23 cellular contexts compared by ENCODE assay signal in the genomic region with DNA sequence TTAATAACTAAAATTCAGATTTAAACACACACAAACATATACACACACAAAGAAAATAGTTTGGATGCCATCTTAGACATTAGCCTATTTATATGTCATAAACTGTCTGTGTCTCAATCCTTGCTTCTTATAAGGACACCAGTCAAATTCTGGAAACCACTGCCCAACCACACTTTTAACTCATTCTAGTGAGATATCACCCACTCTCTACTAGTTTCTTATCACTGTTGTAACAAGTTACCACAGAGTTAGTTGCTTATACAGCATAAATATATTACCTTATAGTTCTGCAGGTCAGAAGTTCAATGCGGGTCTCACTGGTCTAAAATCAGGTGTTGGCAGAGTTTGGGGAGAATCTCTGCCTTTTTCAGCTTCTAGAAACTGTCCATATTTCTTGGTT.
A peak's percentile ranks its signal among the peaks of the same experiment; 100 is the strongest.
DNase-seq lines count a peak whose midpoint lies in the region; ATAC-seq, FAIRE-seq and TF ChIP-seq lines count a peak whose summit lies in the region.
"Had no signal": no experiment of that assay in that cellular context is flagged by ENCODE, and none has a peak within 500 bp of the region (broad histone marks: within the 10 kb centered on the region; RNA-seq: fewer than 3 reads in every experiment).

No MANE protein-coding gene starts in this region.

- H3K9me3 ChIP-seq in BLaER1 (peaks cover 4% of the 10 kb centered on the region; the same call in 1 of the 2 replicates), GM12878 (replicated peaks; ENCODE audit: control insufficient read depth, insufficient read depth, low read length) (no peaks in the 10 kb centered on the region)
- H3K9me3 ChIP-seq: esophagus squamous epithelium, gastrocnemius medialis, right lobe of liver, uterus had no signal

- in situ Hi-C loops in GM12878 (cut with MboI): no loop called here
- in situ Hi-C loops in G401 (cut with HindIII; ENCODE audit: low sequenced_read_pairs): no loop called here

- no peak for TF ChIP-seq POLR2A in GM12878 (IDR thresholded peaks at IDR 0.05; ENCODE audit: low read depth, low read length)

- no peak for TF ChIP-seq EP300 in GM12878 (IDR thresholded peaks at IDR 0.05; ENCODE audit: borderline replicate concordance in 1 of 2, control insufficient read depth in 1 of 2, low read depth in 2 of 2, low read length in 2 of 2)

- H3K79me2 ChIP-seq in GM12878 (ENCODE audit: control insufficient read depth, insufficient read depth, low read length): no peaks in the 10 kb centered on the region

- BruUV-seq in GM12878 (replicated peaks; lab: Mats Ljungman, UMichigan): no TSS peak

- H4K20me1 ChIP-seq in BLaER1: no peaks in the 10 kb centered on the region
- no peaks in the 10 kb centered on the region for H4K20me1 ChIP-seq in GM12878 (ENCODE audit: control insufficient read depth, insufficient read depth)

- H3K4me2 ChIP-seq in BLaER1: peak overlapping the region; percentile 41
- no peak overlapping the region for H3K4me2 ChIP-seq in GM12878 (ENCODE audit: control insufficient read depth, insufficient read depth)

- ATAC-seq in GM19372 (IDR thresholded peaks at IDR 0.05; ENCODE audit: low read depth, unreplicated experiment) (peak; percentile 43), HG03280 (IDR thresholded peaks at IDR 0.05; ENCODE audit: unreplicated experiment) (peak; percentile 29), GM12878 (peak; percentile 59)
- ATAC-seq: right lobe of liver, Right ventricle myocardium inferior had no signal

- H3K27me3 ChIP-seq in BLaER1 (no peaks in the 10 kb centered on the region), GM12878 (replicated peaks in 1 of 2; ENCODE audit: control insufficient read depth in 2 of 2, insufficient read depth in 2 of 2, low read length in 1 of 2) (no peaks in the 10 kb centered on the region)
- H3K27me3 ChIP-seq: esophagus squamous epithelium, gastrocnemius medialis, right lobe of liver, uterus had no signal

- RAD21 ChIA-PET in GM12878 (lab: Charles Lee; ENCODE audit: unreplicated experiment): interaction anchor here (0.8 to 1.0 kb wide), 3 partner anchors 14 to 53 kb away, joined by 3 read pairs; no protein-coding TSS in a partner anchor

- no peak for FAIRE-seq in GM12878 (lab: Jason Lieb, UNC)

- H3K27ac ChIP-seq in BLaER1: no peak overlapping the region
- no peak overlapping the region for H3K27ac ChIP-seq in GM12878 (ENCODE audit: control insufficient read depth, insufficient read depth)
- H3K27ac ChIP-seq: esophagus squamous epithelium, gastrocnemius medialis, right lobe of liver, uterus had no signal

- no peak overlapping the region for H3K9ac ChIP-seq in BLaER1
- no peak overlapping the region for H3K9ac ChIP-seq in GM12878 (ENCODE audit: control insufficient read depth, insufficient read depth, low read length)

- H2AFZ ChIP-seq in GM12878 (ENCODE audit: control insufficient read depth, low read depth, low read length): no peak overlapping the region

- TF ChIP-seq RAD21 in GM12878 (IDR thresholded peaks at IDR 0.05; ENCODE audit: insufficient read depth, low read depth, low read length): no peak

- POLR2A ChIA-PET in GM12878 (lab: Charles Lee): no interaction called here

- H3K36me3 ChIP-seq in BLaER1 (no peaks in the 10 kb centered on the region), GM12878 (ENCODE audit: control insufficient read depth in 2 of 2, insufficient read depth in 2 of 2, low read length in 1 of 2) (no peaks in the 10 kb centered on the region)
- H3K36me3 ChIP-seq: esophagus squamous epithelium, gastrocnemius medialis, right lobe of liver, uterus had no signal

- WGBS in GM12878 (ENCODE audit: insufficient coverage, insufficient replicate concordance, low lambda C conversion rate, missing lambda C conversion rate): 79% methylated on average over 1 of the region's 1 CpG

- peaks cover 17% of the 10 kb centered on the region for H3K4me1 ChIP-seq in BLaER1
- no peaks in the 10 kb centered on the region for H3K4me1 ChIP-seq in GM12878 (ENCODE audit: control insufficient read depth, insufficient read depth, low read length)
- H3K4me1 ChIP-seq: gastrocnemius medialis, right lobe of liver, uterus had no signal

- DNase-seq in GM12878 (ENCODE audit: low read depth, low spot score): no peak
- DNase-seq in G401 (ENCODE audit: low spot score): no peak
- DNase-seq in DMS 273 treated with DMSO at 0.1 percent for 48 hours (lab: John Stamatoyannopoulos, UW): no peak
- no peak for DNase-seq in NCI-H2107 (lab: John Stamatoyannopoulos, UW)
- no peak for DNase-seq in HUDEP-2 (lab: John Stamatoyannopoulos, UW; ENCODE audit: unreplicated experiment in 76 of 76)
- DNase-seq: activated CD4-positive, CD25-positive, alpha-beta regulatory T cell; activated effector memory CD4-positive, alpha-beta T cell treated with anti-CD3 and anti-CD28 coated beads, Interleukin-2, amount 50 U/mL, for 16 hours; effector memory CD8-positive, alpha-beta T cell; esophagus squamous epithelium; gastrocnemius medialis; GOT3; hippocampal formation; Kasumi-1; left ventricle myocardium superior; NCI-H187; posterior cingulate gyrus; right lobe of liver; stimulated activated CD4-positive, alpha-beta T cell treated with anti-CD3 and anti-CD28 coated beads, Interleukin-15, amount 100 ng/mL, for 24 hours; uterus had no signal

- H3K4me3 ChIP-seq in BLaER1: no peak overlapping the region
- no peak overlapping the region for H3K4me3 ChIP-seq in GM12878
- H3K4me3 ChIP-seq: esophagus squamous epithelium, gastrocnemius medialis, right lobe of liver, uterus had no signal

- SMC1A ChIA-PET in GM12878 (lab: Charles Lee; ENCODE audit: uncharacterized antibody, unreplicated experiment): interaction anchor here (1.2 kb wide), 1 partner anchor 18 kb away, joined by 6 read pairs; no protein-coding TSS in a partner anchor

- CTCF ChIA-PET in GM12878 (lab: Yijun Ruan, JAX): interaction anchor here (1.0 kb wide), 1 partner anchor 17 kb away, joined by 4 read pairs; no protein-coding TSS in a partner anchor

- intact Hi-C loops in GM12878 (cut with micrococcal nuclease; ENCODE audit: unreplicated experiment): loop anchor here (2.0 kb wide), 1 partner anchor 16 kb away; no protein-coding TSS in a partner anchor

- no peak for TF ChIP-seq CTCF in GM12878 (IDR thresholded peaks at IDR 0.05 in 2 of 3, conservative IDR thresholded peaks at IDR 0.05 in 1 of 3; ENCODE audit: control insufficient read depth in 2 of 3, extremely low read depth in 1 of 3, insufficient read depth in 1 of 3, low read depth in 3 of 3, low read length in 3 of 3)

TF ChIP-seq in GM12878, 131 proteins besides CTCF, POLR2A, EP300 and RAD21:
- TF ChIP-seq RUNX3 (IDR thresholded peaks at IDR 0.05; ENCODE audit: low read length) (0 out of 2 replicates have a peak, but pooled peaks have one; percentile 11), RELA (IDR thresholded peaks at IDR 0.05; ENCODE audit: borderline replicate concordance, partially characterized antibody) (no peak), NR2F1 (conservative IDR thresholded peaks at IDR 0.05) (0 out of 2 replicates have a peak, but pooled peaks have one; percentile 22)
